Comparison of ENCODE assay signal across 29 cellular contexts in the genomic region with DNA sequence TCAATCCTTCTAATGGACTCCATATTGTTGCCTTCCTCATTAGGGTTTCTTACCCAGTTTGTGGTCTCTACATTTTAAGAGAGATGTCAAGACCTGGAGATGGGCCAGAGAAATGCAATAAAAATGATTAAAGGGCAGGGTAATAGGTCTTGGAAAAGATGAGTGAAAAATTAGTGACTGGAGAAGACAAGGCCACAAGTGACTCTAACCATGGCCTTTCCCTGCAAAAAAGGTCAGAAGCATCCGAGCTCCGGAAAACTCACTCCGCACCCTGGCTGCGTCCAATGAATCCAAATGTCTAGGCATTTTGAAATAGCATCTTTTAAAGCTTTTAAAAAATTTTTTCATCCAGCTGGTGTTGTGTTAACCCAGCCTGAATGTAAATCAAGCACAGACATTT.
"Had no signal": no experiment of that assay in that cellular context is flagged by ENCODE, and none has a peak within 500 bp of the region (broad histone marks: within the 10 kb centered on the region; RNA-seq: fewer than 3 reads in every experiment).

No MANE protein-coding gene starts in this region.

- H3K36me3 Mint-ChIP-seq: activated CD4-positive, alpha-beta memory T cell treated with anti-CD3 and anti-CD28 coated beads for 36 hours; activated CD8-positive, alpha-beta memory T cell treated with anti-CD3 and anti-CD28 coated beads, Interleukin-2, amount 10 ng/mL, durations not matched to agents 7 days and 5 days; activated naive CD8-positive, alpha-beta T cell had no signal

- H3K27me3 Mint-ChIP-seq: activated CD4-positive, alpha-beta memory T cell treated with anti-CD3 and anti-CD28 coated beads for 36 hours; activated CD4-positive, alpha-beta T cell treated with anti-CD3 and anti-CD28 coated beads for 36 hours; activated CD4-positive, alpha-beta T cell treated with anti-CD3 and anti-CD28 coated beads, Interleukin-2, amount 10 ng/mL, durations not matched to agents 24 days and 14 days; activated CD8-positive, alpha-beta memory T cell treated with anti-CD3 and anti-CD28 coated beads, Interleukin-2, amount 10 ng/mL, durations not matched to agents 7 days and 5 days; activated naive CD8-positive, alpha-beta T cell; central memory CD8-positive, alpha-beta T cell had no signal

- H3K4me3 ChIP-seq: coronary artery, dorsolateral prefrontal cortex, gastrocnemius medialis, heart left ventricle had no signal

- H3K9me3 ChIP-seq: gastrocnemius medialis, heart left ventricle had no signal

- H3K4me1 ChIP-seq: foreskin keratinocyte, gastrocnemius medialis, heart left ventricle had no signal

- DNase-seq: activated CD4-positive, alpha-beta memory T cell treated with anti-CD3 and anti-CD28 coated beads for 36 hours; activated CD4-positive, alpha-beta T cell treated with anti-CD3 and anti-CD28 coated beads for 36 hours; activated CD4-positive, alpha-beta T cell treated with anti-CD3 and anti-CD28 coated beads, Interleukin-2, amount 10 ng/mL, durations not matched to agents 24 days and 14 days; activated CD4-positive, CD25-positive, alpha-beta regulatory T cell; activated CD4-positive, CD25-positive, alpha-beta regulatory T cell treated with anti-CD3 and anti-CD28 coated beads, Interleukin-2, amount 50 U/mL, for 72 hours; activated CD8-positive, alpha-beta memory T cell treated with anti-CD3 and anti-CD28 coated beads, Interleukin-2, amount 10 ng/mL, durations not matched to agents 7 days and 5 days; activated CD8-positive, alpha-beta memory T cell treated with anti-CD3 and anti-CD28 coated beads, Interleukin-2, amount 50 U/mL, for 4 hours; activated CD8-positive, alpha-beta T cell treated with anti-CD3 and anti-CD28 coated beads, Interleukin-2, amount 10 ng/mL, durations not matched to agents 7 days and 5 days; activated gamma-delta T cell; activated naive CD4-positive, alpha-beta T cell; activated naive CD4-positive, alpha-beta T cell treated with anti-CD3 and anti-CD28 coated beads, Interleukin-2, amount 50 U/mL, for 16 hours; activated T-cell treated with anti-CD3 and anti-CD28 coated beads, Interleukin-2, amount 50 U/mL, for 24 hours; activated T-cell treated with anti-CD3 and anti-CD28 coated beads, Interleukin-2, amount 50 U/mL, for 72 hours; amniotic stem cell; anterior cingulate cortex; brain microvascular endothelial cell; dorsolateral prefrontal cortex; effector memory CD4-positive, alpha-beta T cell; endodermal cell; foreskin keratinocyte; gastrocnemius medialis; glutamatergic neuron; heart left ventricle; T-helper 2 cell had no signal

- H3K9me3 Mint-ChIP-seq: activated T-cell treated with anti-CD3 and anti-CD28 coated beads, Interleukin-2, amount 50 U/mL, for 24 hours; dendritic cell treated with granulocyte-macrophage colony-stimulating factor and Interleukin-4, amounts not matched to agents 40 ng/mL and 50 ng/mL, for 4 days had no signal

- H3K4me1 Mint-ChIP-seq: activated CD4-positive, alpha-beta T cell treated with anti-CD3 and anti-CD28 coated beads, Interleukin-2, amount 10 ng/mL, durations not matched to agents 24 days and 14 days; activated CD8-positive, alpha-beta memory T cell treated with anti-CD3 and anti-CD28 coated beads, Interleukin-2, amount 10 ng/mL, durations not matched to agents 7 days and 5 days; central memory CD8-positive, alpha-beta T cell; endodermal cell had no signal

- H3K27ac Mint-ChIP-seq: activated CD4-positive, alpha-beta memory T cell treated with anti-CD3 and anti-CD28 coated beads for 36 hours; activated CD4-positive, alpha-beta T cell treated with anti-CD3 and anti-CD28 coated beads for 36 hours; activated CD4-positive, alpha-beta T cell treated with anti-CD3 and anti-CD28 coated beads, Interleukin-2, amount 10 ng/mL, durations not matched to agents 24 days and 14 days; activated CD8-positive, alpha-beta memory T cell treated with anti-CD3 and anti-CD28 coated beads, Interleukin-2, amount 10 ng/mL, durations not matched to agents 7 days and 5 days; activated CD8-positive, alpha-beta T cell treated with anti-CD3 and anti-CD28 coated beads, Interleukin-2, amount 10 ng/mL, durations not matched to agents 7 days and 5 days; activated naive CD8-positive, alpha-beta T cell; activated T-cell treated with anti-CD3 and anti-CD28 coated beads, Interleukin-2, amount 50 U/mL, for 24 hours; activated T-cell treated with anti-CD3 and anti-CD28 coated beads, Interleukin-2, amount 50 U/mL, for 72 hours; dendritic cell treated with granulocyte-macrophage colony-stimulating factor and Interleukin-4, amounts not matched to agents 40 ng/mL and 50 ng/mL, for 4 days; endodermal cell had no signal

- H3K27me3 ChIP-seq: brain microvascular endothelial cell, foreskin keratinocyte, gastrocnemius medialis had no signal

- H3K27ac ChIP-seq: brain microvascular endothelial cell, coronary artery, dorsolateral prefrontal cortex, epithelial cell of prostate, foreskin keratinocyte, gastrocnemius medialis, heart left ventricle had no signal

- ATAC-seq: activated CD4-positive, alpha-beta T cell treated with anti-CD3 and anti-CD28 coated beads for 36 hours; activated CD8-positive, alpha-beta memory T cell treated with anti-CD3 and anti-CD28 coated beads, Interleukin-2, amount 10 ng/mL, durations not matched to agents 7 days and 5 days; activated CD8-positive, alpha-beta T cell treated with anti-CD3 and anti-CD28 coated beads, Interleukin-2, amount 10 ng/mL, durations not matched to agents 7 days and 5 days; activated T-cell treated with anti-CD3 and anti-CD28 coated beads, Interleukin-2, amount 50 U/mL, for 72 hours; foreskin keratinocyte; gastrocnemius medialis; heart left ventricle had no signal

- H3K36me3 ChIP-seq: brain microvascular endothelial cell, gastrocnemius medialis, heart left ventricle had no signal

- H3K4me3 Mint-ChIP-seq: activated CD4-positive, alpha-beta memory T cell treated with anti-CD3 and anti-CD28 coated beads for 36 hours; activated CD4-positive, alpha-beta T cell treated with anti-CD3 and anti-CD28 coated beads for 36 hours; activated CD4-positive, alpha-beta T cell treated with anti-CD3 and anti-CD28 coated beads, Interleukin-2, amount 10 ng/mL, durations not matched to agents 24 days and 14 days; activated CD8-positive, alpha-beta memory T cell treated with anti-CD3 and anti-CD28 coated beads, Interleukin-2, amount 10 ng/mL, durations not matched to agents 7 days and 5 days; activated CD8-positive, alpha-beta T cell treated with anti-CD3 and anti-CD28 coated beads, Interleukin-2, amount 10 ng/mL, durations not matched to agents 7 days and 5 days; activated naive CD8-positive, alpha-beta T cell; activated T-cell treated with anti-CD3 and anti-CD28 coated beads, Interleukin-2, amount 50 U/mL, for 24 hours; activated T-cell treated with anti-CD3 and anti-CD28 coated beads, Interleukin-2, amount 50 U/mL, for 72 hours; central memory CD8-positive, alpha-beta T cell; dendritic cell treated with granulocyte-macrophage colony-stimulating factor and Interleukin-4, amounts not matched to agents 40 ng/mL and 50 ng/mL, for 4 days; endodermal cell had no signal
